ENCODE assay signal across 18 cellular contexts in genomic region chr1:31768939-31769704, GRCh38. TPM values are rescaled to one million over a fixed set of nuclear protein-coding genes. Genes with fewer than 3 reads are reported as not detected.
DNase-seq lines count a peak whose midpoint lies in the region; ATAC-seq, FAIRE-seq and TF ChIP-seq lines count a peak whose summit lies in the region.
"Had no signal": no experiment of that assay in that cellular context is flagged by ENCODE, and none has a peak within 500 bp of the region (broad histone marks: within the 10 kb centered on the region; RNA-seq: fewer than 3 reads in every experiment).

No MANE protein-coding gene starts in this region.

- POLR2A ChIA-PET in CD4-positive, alpha-beta memory T cell (lab: Charles Lee; ENCODE audit: partially characterized antibody): interaction anchor here (1.1 to 1.3 kb wide), 2 partner anchors 9 to 12 kb away, joined by 4 read pairs; no protein-coding TSS in a partner anchor
- POLR2A ChIA-PET in GM12878 (lab: Charles Lee): interaction anchor here (0.6 kb wide), 1 partner anchor 340 kb away, joined by 3 read pairs; no protein-coding TSS in a partner anchor

- no TSS peak for BruUV-seq in GM12878 (replicated peaks; lab: Mats Ljungman, UMichigan)

- H3K9me3 ChIP-seq in CD4-positive, alpha-beta memory T cell (ENCODE audit: control insufficient read depth in 1 of 2, low read length in 2 of 2): no peaks in the 10 kb centered on the region
- H3K9me3 ChIP-seq in GM12878 (replicated peaks; ENCODE audit: control insufficient read depth, insufficient read depth, low read length) (no peaks in the 10 kb centered on the region), HAP-1 (no peaks in the 10 kb centered on the region)
- H3K9me3 ChIP-seq: ascending aorta, uterus had no signal

- 9% methylated on average over 5 of the region's 5 CpGs for WGBS in GM12878 (ENCODE audit: insufficient coverage, insufficient replicate concordance, low lambda C conversion rate, missing lambda C conversion rate)

- TF ChIP-seq CTCF in GM12878 (IDR thresholded peaks at IDR 0.05 in 2 of 3, conservative IDR thresholded peaks at IDR 0.05 in 1 of 3; ENCODE audit: control insufficient read depth in 2 of 3, extremely low read depth in 1 of 3, insufficient read depth in 1 of 3, low read depth in 3 of 3, low read length in 3 of 3): no peak

- no peak for TF ChIP-seq POLR2A in GM12878 (IDR thresholded peaks at IDR 0.05; ENCODE audit: low read depth, low read length)

- ATAC-seq in GM12878 (peak; percentile 84), GM18858 (IDR thresholded peaks at IDR 0.05; ENCODE audit: unreplicated experiment) (no peak)
- ATAC-seq: effector memory CD8-positive, alpha-beta T cell had no signal

- H4K20me1 ChIP-seq in GM12878 (ENCODE audit: control insufficient read depth, insufficient read depth): no peaks in the 10 kb centered on the region; the same call in 1 of the 2 replicates

- no peak for TF ChIP-seq EP300 in GM12878 (IDR thresholded peaks at IDR 0.05; ENCODE audit: borderline replicate concordance in 1 of 2, control insufficient read depth in 1 of 2, low read depth in 2 of 2, low read length in 2 of 2)

- H3K27ac Mint-ChIP-seq in CD4-positive, alpha-beta memory T cell: peak overlapping the region in 5 of 7 donors; percentile 8 to 75 (median 67)

- H3K9me3 Mint-ChIP-seq in CD4-positive, alpha-beta memory T cell: no peaks in the 10 kb centered on the region
- H3K9me3 Mint-ChIP-seq: effector memory CD8-positive, alpha-beta T cell; neural crest cell had no signal

- peaks cover 4 to 12% of the 10 kb centered on the region in 2 donors for H3K27me3 Mint-ChIP-seq in CD4-positive, alpha-beta memory T cell

- no peak overlapping the region for H3K4me2 ChIP-seq in GM12878 (ENCODE audit: control insufficient read depth, insufficient read depth)

- in situ Hi-C loops in GM12878 (cut with MboI): no loop called here
- in situ Hi-C loops in HAP-1 (cut with MboI; ENCODE audit: low sequenced_read_pairs): no loop called here

- H3K27ac ChIP-seq in CD4-positive, alpha-beta memory T cell (ENCODE audit: low read depth, low read length): no peak overlapping the region
- no peak overlapping the region for H3K27ac ChIP-seq in GM12878 (ENCODE audit: control insufficient read depth, insufficient read depth)
- H3K27ac ChIP-seq: ascending aorta, HL-60, uterus had no signal

- CTCF ChIA-PET in CD4-positive, alpha-beta memory T cell (lab: Charles Lee; ENCODE audit: partially characterized antibody): interaction anchor here (0.9 kb wide), 1 partner anchor 21 kb away, joined by 4 read pairs; no protein-coding TSS in a partner anchor
- CTCF ChIA-PET in GM12878 (lab: Yijun Ruan, JAX): interaction anchor here (0.6 to 1.7 kb wide), 4 partner anchors 24 to 535 kb away, joined by 3 to 6 read pairs (median 3); no protein-coding TSS in a partner anchor

- DNase-seq in NOMO-1 treated with DMSO at 0.1 percent for 48 hours (lab: John Stamatoyannopoulos, UW; ENCODE audit: unreplicated experiment) (peak; percentile 21), NOMO-1 treated with dmso at 0.1 percent for 144 hours (lab: John Stamatoyannopoulos, UW; ENCODE audit: unreplicated experiment) (no peak), NCI-H69 (lab: John Stamatoyannopoulos, UW) (peak; percentile 62), GM12878 (ENCODE audit: low read depth, low spot score) (no peak), HAP-1 (ENCODE audit: low spot score in 2 of 2) (no peak), T1000 (lab: John Stamatoyannopoulos, UW) (no peak)
- no peak for DNase-seq in CD4-positive, alpha-beta memory T cell
- DNase-seq: effector memory CD8-positive, alpha-beta T cell; EL; glutamatergic neuron; NCI-H1048; NCI-H526 treated with DMSO at 0.1 percent for 48 hours; uterus had no signal

- no peak for TF ChIP-seq RAD21 in GM12878 (IDR thresholded peaks at IDR 0.05; ENCODE audit: insufficient read depth, low read depth, low read length)

- no peaks in the 10 kb centered on the region for H3K79me2 ChIP-seq in GM12878 (ENCODE audit: control insufficient read depth, insufficient read depth, low read length)

- RAD21 ChIA-PET in GM12878 (lab: Charles Lee; ENCODE audit: unreplicated experiment): interaction anchor here (1.2 kb wide), 1 partner anchor 195 kb away, joined by 3 read pairs; no protein-coding TSS in a partner anchor

- intact Hi-C loops in CD4-positive, alpha-beta memory T cell (cut with micrococcal nuclease): loop anchor here (10.0 kb wide), 1 partner anchor 436 kb away; the partner anchor contains the start of genes CCDC28B, DCDC2B and IQCC
- intact Hi-C loops in GM12878 (cut with micrococcal nuclease; ENCODE audit: unreplicated experiment): no loop called here

- H3K9ac ChIP-seq in GM12878 (ENCODE audit: control insufficient read depth, insufficient read depth, low read length): no peak overlapping the region

- peaks cover 39% of the 10 kb centered on the region for H3K4me1 ChIP-seq in CD4-positive, alpha-beta memory T cell (ENCODE audit: insufficient read depth, low read length)
- H3K4me1 ChIP-seq in GM12878 (ENCODE audit: control insufficient read depth, insufficient read depth, low read length) (peaks cover 6% of the 10 kb centered on the region), HAP-1 (peaks cover 7% of the 10 kb centered on the region)

- peaks cover 4% of the 10 kb centered on the region for H3K27me3 ChIP-seq in CD4-positive, alpha-beta memory T cell (ENCODE audit: insufficient read depth, low read length)
- H3K27me3 ChIP-seq in GM12878 (replicated peaks in 1 of 2; ENCODE audit: control insufficient read depth in 2 of 2, insufficient read depth in 2 of 2, low read length in 1 of 2) (peaks cover 24 to 29% of the 10 kb centered on the region in 2 experiments), HAP-1 (ENCODE audit: low read depth) (no peaks in the 10 kb centered on the region; the same call in 1 of the 2 replicates)

- no peaks in the 10 kb centered on the region for H3K36me3 ChIP-seq in CD4-positive, alpha-beta memory T cell (ENCODE audit: insufficient read depth, low read length)
- no peaks in the 10 kb centered on the region for H3K36me3 ChIP-seq in GM12878 (ENCODE audit: control insufficient read depth in 2 of 2, insufficient read depth in 2 of 2, low read length in 1 of 2)
- no peaks in the 10 kb centered on the region for H3K36me3 ChIP-seq in HAP-1 (replicated peaks)
- H3K36me3 ChIP-seq: ascending aorta, uterus had no signal

- H3K4me3 ChIP-seq in CD4-positive, alpha-beta memory T cell (ENCODE audit: low read length in 2 of 2): no peak overlapping the region
- H3K4me3 ChIP-seq in GM12878: no peak overlapping the region
- H3K4me3 ChIP-seq in HAP-1: no peak overlapping the region
- H3K4me3 ChIP-seq: ascending aorta, uterus had no signal

- peak; percentile 35 for FAIRE-seq in GM12878 (lab: Jason Lieb, UNC)
- FAIRE-seq: small intestine had no signal

- SMC1A ChIA-PET in GM12878 (lab: Charles Lee; ENCODE audit: uncharacterized antibody, unreplicated experiment): interaction anchor here (1.0 kb wide), 2 partner anchors 11 to 19 kb away, joined by 3 read pairs; no protein-coding TSS in a partner anchor

- H3K4me3 Mint-ChIP-seq in CD4-positive, alpha-beta memory T cell: peak overlapping the region in 3 of 8 donors; percentile 4 to 36 (median 7)
- H3K4me3 Mint-ChIP-seq: effector memory CD8-positive, alpha-beta T cell; neural crest cell had no signal

- H3K36me3 Mint-ChIP-seq in CD4-positive, alpha-beta memory T cell: no peaks in the 10 kb centered on the region

- H2AFZ ChIP-seq in GM12878 (ENCODE audit: control insufficient read depth, low read depth, low read length): no peak overlapping the region

- H3K4me1 Mint-ChIP-seq in CD4-positive, alpha-beta memory T cell: peaks cover 36 to 60% (median 40%) of the 10 kb centered on the region in 4 donors

TF ChIP-seq in GM12878, 131 proteins besides CTCF, POLR2A, EP300 and RAD21 (continues in another document):
- 0 out of 4 replicates have a peak, but pooled peaks of 1 of the 2 experiments have one; percentile 67 for TF ChIP-seq SRF (IDR thresholded peaks at IDR 0.05; ENCODE audit: low read depth in 2 of 2, low read length in 2 of 2)

RNA-seq across cellular contexts. Expression of gene ADGRB2, which starts 5.0 kb away (rescaled TPM):
- 1 to 10 TPM; 1.5 to 2.0 TPM for total RNA-seq in CD4-positive, alpha-beta memory T cell
- polyA plus RNA-seq in CD4-positive, alpha-beta memory T cell: under 1 TPM in 1 of 2 donors, not detected in 1; 0.55 TPM
- 0.91 and 1.6 TPM in 2 replicates for total RNA-seq in GM12878 (2013; cell fraction: nucleolus; rRNA removed)
- total RNA-seq in GM12878 (2014; rRNA removed) (0.11 TPM in 2 replicates), GM12878 (2014; rRNA removed; fragmentation: Illumina TruSeq; extraction: Trizol) (0.18 TPM in 1 of 2 replicates, not detected in the other), GM12878 (2021) (0.27 and 0.33 TPM in 2 replicates)
- not detected for polyA plus RNA-seq in GM12878 (2011; ENCODE audit: low read depth)
- polyA plus RNA-seq in GM12878 (2011; rRNA removed) (0.13 and 0.20 TPM in 2 replicates), GM12878 (2014; fragmentation: Illumina TruSeq; extraction: Trizol) (not detected in 2 replicates), GM12878 (2014; fragmentation: Nextera tagmentation; extraction: Ambion mirVana) (not detected), GM12878 (2014; rRNA removed) (0.06 and 0.18 TPM in 2 replicates), GM12878 (2016; fragmentation: Nextera tagmentation; extraction: Ambion mirVana) (under 1 TPM in 1 of 2 experiments, not detected in 1; 0.11 TPM)
- polyA plus RNA-seq in GM12878 (2011; cell fraction: cytosol; rRNA removed): 0.42 and 0.43 TPM in 2 replicates
- polyA plus RNA-seq in GM12878 (2011; cell fraction: nucleus; rRNA removed): 3.0 and 3.2 TPM in 2 replicates
- 0.09 and 0.18 TPM in 2 replicates for polyA plus RNA-seq in GM12878 (2012)
- polyA minus RNA-seq in GM12878 (2011; rRNA and poly(A)+ RNA removed): 0.22 and 0.26 TPM in 2 replicates
- not detected in 2 replicates for polyA minus RNA-seq in GM12878 (2011; cell fraction: cytosol; rRNA and poly(A)+ RNA removed)
- polyA minus RNA-seq in GM12878 (2011; cell fraction: nucleus; rRNA and poly(A)+ RNA removed): 0.29 and 0.48 TPM in 2 replicates

RNA-seq across cellular contexts. Expression of gene SPOCD1, which starts 46.7 kb away (rescaled TPM):
- under 1 TPM; 0.61 to 0.94 TPM for total RNA-seq in CD4-positive, alpha-beta memory T cell
- not detected for polyA plus RNA-seq in CD4-positive, alpha-beta memory T cell
- total RNA-seq in GM12878 (2013; cell fraction: nucleolus; rRNA removed): not detected in 2 replicates
- total RNA-seq in GM12878 (2014; rRNA removed) (0.11 and 0.16 TPM in 2 replicates), GM12878 (2014; rRNA removed; fragmentation: Illumina TruSeq; extraction: Trizol) (0.13 and 0.23 TPM in 2 replicates), GM12878 (2021) (0.23 and 0.56 TPM in 2 replicates)
- 0.08 TPM for polyA plus RNA-seq in GM12878 (2011; ENCODE audit: low read depth)
- polyA plus RNA-seq in GM12878 (2011; rRNA removed) (not detected in 2 replicates), GM12878 (2014; fragmentation: Illumina TruSeq; extraction: Trizol) (0.13 TPM in 1 of 2 replicates, not detected in the other), GM12878 (2014; fragmentation: Nextera tagmentation; extraction: Ambion mirVana) (under 1 TPM in 1 of 2 experiments, not detected in 1; 0.02 TPM), GM12878 (2014; rRNA removed) (0.34 and 0.65 TPM in 2 replicates), GM12878 (2016; fragmentation: Nextera tagmentation; extraction: Ambion mirVana) (not detected)
- polyA plus RNA-seq in GM12878 (2011; cell fraction: cytosol; rRNA removed): not detected in 2 replicates
- polyA plus RNA-seq in GM12878 (2011; cell fraction: nucleus; rRNA removed): 0.03 and 0.29 TPM in 2 replicates
- 0.07 and 0.23 TPM in 2 replicates for polyA plus RNA-seq in GM12878 (2012)
- not detected in 2 replicates for polyA minus RNA-seq in GM12878 (2011; rRNA and poly(A)+ RNA removed)
- polyA minus RNA-seq in GM12878 (2011; cell fraction: cytosol; rRNA and poly(A)+ RNA removed): not detected in 2 replicates
- polyA minus RNA-seq in GM12878 (2011; cell fraction: nucleus; rRNA and poly(A)+ RNA removed): not detected in 2 replicates

Comparison
In these comparisons a context has a peak if more than half of its experiments do, and no peak if none do; other contexts are left out.
1. DNase-seq: peak in NOMO-1 treated with DMSO at 0.1 percent for 48 hours (single experiment) and NCI-H69 (single experiment); none in NOMO-1 treated with dmso at 0.1 percent for 144 hours (single experiment), CD4-positive, alpha-beta memory T cell (0 of 5), GM12878 (single experiment), HAP-1 (0 of 2) and T1000 (single experiment).